In the genomic region with DNA sequence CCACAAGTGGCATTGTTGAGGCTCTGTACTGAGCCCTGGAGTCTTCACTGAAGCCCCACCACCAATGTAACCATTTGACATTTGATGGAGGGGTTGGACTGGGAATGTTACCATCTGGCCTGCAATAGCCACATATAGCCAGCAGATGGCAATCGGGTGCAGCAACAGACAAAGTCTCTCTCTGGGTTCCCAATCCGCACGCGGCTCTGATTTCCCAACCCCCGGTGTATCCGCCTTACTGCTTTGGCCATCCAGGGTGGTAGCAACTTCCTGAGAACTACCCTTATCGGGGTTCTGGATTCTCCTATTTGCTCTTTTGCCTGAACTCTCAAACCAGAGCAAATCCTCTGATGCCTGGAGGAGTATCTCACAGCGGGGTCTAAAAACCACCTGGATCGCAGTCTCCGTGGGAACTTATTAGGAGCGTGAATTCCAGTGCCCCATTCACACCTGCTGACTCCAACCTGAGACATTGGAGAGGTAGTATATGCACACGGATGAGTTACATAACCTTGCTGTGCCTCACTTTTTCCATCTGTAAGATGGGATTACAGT, we compare ENCODE assay signal across 8 cellular contexts. TPM values are rescaled to one million over a fixed set of nuclear protein-coding genes. Genes with fewer than 3 reads are reported as not detected.
A peak's percentile ranks its signal among the peaks of the same experiment; 100 is the strongest.
DNase-seq lines count a peak whose midpoint lies in the region; ATAC-seq and TF ChIP-seq lines count a peak whose summit lies in the region.

No MANE protein-coding gene starts in this region.

- peaks cover 8% of the 10 kb centered on the region for H3K27me3 Mint-ChIP-seq in activated CD4-positive, alpha-beta memory T cell treated with anti-CD3 and anti-CD28 coated beads for 36 hours

- H3K36me3 ChIP-seq in BE2C (no peaks in the 10 kb centered on the region), HEK293 (ENCODE audit: control insufficient read depth in 2 of 2, insufficient read depth in 1 of 2, low read length in 2 of 2) (no peaks in the 10 kb centered on the region)

- H3K4me1 ChIP-seq in BE2C (no peaks in the 10 kb centered on the region), HEK293 (ENCODE audit: control insufficient read depth, insufficient read depth, low read length) (no peaks in the 10 kb centered on the region)

- no peak overlapping the region for H3K4me3 ChIP-seq in BE2C (ENCODE audit: low read depth, low read length)
- no peak overlapping the region for H3K4me3 ChIP-seq in HEK293 (ENCODE audit: low read depth, low read length)

- H3K36me3 Mint-ChIP-seq in activated CD4-positive, alpha-beta memory T cell treated with anti-CD3 and anti-CD28 coated beads for 36 hours = no peaks in the 10 kb centered on the region

- H3K27ac ChIP-seq in HEK293 (ENCODE audit: extremely low read depth, low read depth, low read length) = no peak overlapping the region

- POLR2A ChIA-PET in HEK293 (lab: Yijun Ruan, JAX) = no interaction called here
- POLR2A ChIA-PET in activated CD4-positive, alpha-beta memory T cell treated with anti-CD3 and anti-CD28 coated beads for 36 hours (lab: Charles Lee) = no interaction called here

- DNase-seq in BE2C = peak; percentile 79
- DNase-seq in NCI-H526 treated with DMSO at 0.1 percent for 48 hours (lab: John Stamatoyannopoulos, UW) = peak; percentile 44
- DNase-seq in activated CD4-positive, alpha-beta memory T cell treated with anti-CD3 and anti-CD28 coated beads for 36 hours = peak; percentile 77
- peak; percentile 48 for DNase-seq in effector CD4-positive, alpha-beta T cell
- DNase-seq in medulla oblongata (ENCODE audit: extremely low spot score) = peak; percentile 83
- DNase-seq in stimulated activated CD8-positive, alpha-beta memory T cell treated with anti-CD3 and anti-CD28 coated beads, Interleukin-15, amount 100 ng/mL, for 1 hour (ENCODE audit: low read depth) = peak; percentile 54

- H3K9me3 Mint-ChIP-seq in activated CD4-positive, alpha-beta memory T cell treated with anti-CD3 and anti-CD28 coated beads for 36 hours = no peaks in the 10 kb centered on the region

- no peak for ATAC-seq in HG03571 (IDR thresholded peaks at IDR 0.05; ENCODE audit: unreplicated experiment)

- TF ChIP-seq CTCF in BE2C (IDR thresholded peaks at IDR 0.05; ENCODE audit: low read depth, low read length) (peak; percentile 98), HEK293 (tag by site-specific recombination; IDR thresholded peaks at IDR 0.05) (peak; percentile 74)

- intact Hi-C loops in activated CD4-positive, alpha-beta memory T cell treated with anti-CD3 and anti-CD28 coated beads for 36 hours (cut with micrococcal nuclease) = loop anchor here (1.0 to 2.0 kb wide), 2 partner anchors 130 to 250 kb away; a partner anchor contains a TSS

- H3K27ac Mint-ChIP-seq in activated CD4-positive, alpha-beta memory T cell treated with anti-CD3 and anti-CD28 coated beads for 36 hours = peak overlapping the region; percentile 43

- H3K4me3 Mint-ChIP-seq in activated CD4-positive, alpha-beta memory T cell treated with anti-CD3 and anti-CD28 coated beads for 36 hours = no peak overlapping the region

- H3K4me1 Mint-ChIP-seq in activated CD4-positive, alpha-beta memory T cell treated with anti-CD3 and anti-CD28 coated beads for 36 hours (ENCODE audit: low read depth) = no peaks in the 10 kb centered on the region

- CTCF ChIA-PET in HEK293 (lab: Yijun Ruan, JAX) = interaction anchor here (0.7 to 5.4 kb wide), 4 partner anchors 116 to 1926 kb away, joined by 5 to 29 read pairs (median 12); no protein-coding TSS in a partner anchor
- CTCF ChIA-PET in activated CD4-positive, alpha-beta memory T cell treated with anti-CD3 and anti-CD28 coated beads for 36 hours (lab: Charles Lee) = interaction anchor here (1.5 to 3.1 kb wide), 2 partner anchors 16 to 128 kb away, joined by 5 to 7 read pairs; no protein-coding TSS in a partner anchor

- H3K27me3 ChIP-seq in BE2C = peaks cover 15% of the 10 kb centered on the region

- H3K9me3 ChIP-seq in BE2C = no peaks in the 10 kb centered on the region
- H3K9me3 ChIP-seq in HEK293 (ENCODE audit: control insufficient read depth, insufficient read depth, low read depth, low read length) = no peaks in the 10 kb centered on the region

TF ChIP-seq in HEK293, 187 proteins besides CTCF, POLR2A, EP300 and RAD21:
- TF ChIP-seq ZFP3 (tag by site-specific recombination; IDR thresholded peaks at IDR 0.05; ENCODE audit: low read depth) (no peak), ZNF529 (tag by site-specific recombination; IDR thresholded peaks at IDR 0.05; ENCODE audit: insufficient replicate concordance) (no peak), ZNF677 (tag by site-specific recombination; IDR thresholded peaks at IDR 0.05) (peak; percentile 60; the same call in 1 of the 2 replicates), ZNF654 (tag by site-specific recombination; IDR thresholded peaks at IDR 0.05; ENCODE audit: low read depth) (peak; percentile 88), ZBTB17 (tag by site-specific recombination; IDR thresholded peaks at IDR 0.05) (peak; percentile 85), ZNF585B (tag by site-specific recombination; IDR thresholded peaks at IDR 0.05) (no peak), ZSCAN30 (tag by site-specific recombination; IDR thresholded peaks at IDR 0.05) (no peak)
- TF ChIP-seq, protein P1, sequence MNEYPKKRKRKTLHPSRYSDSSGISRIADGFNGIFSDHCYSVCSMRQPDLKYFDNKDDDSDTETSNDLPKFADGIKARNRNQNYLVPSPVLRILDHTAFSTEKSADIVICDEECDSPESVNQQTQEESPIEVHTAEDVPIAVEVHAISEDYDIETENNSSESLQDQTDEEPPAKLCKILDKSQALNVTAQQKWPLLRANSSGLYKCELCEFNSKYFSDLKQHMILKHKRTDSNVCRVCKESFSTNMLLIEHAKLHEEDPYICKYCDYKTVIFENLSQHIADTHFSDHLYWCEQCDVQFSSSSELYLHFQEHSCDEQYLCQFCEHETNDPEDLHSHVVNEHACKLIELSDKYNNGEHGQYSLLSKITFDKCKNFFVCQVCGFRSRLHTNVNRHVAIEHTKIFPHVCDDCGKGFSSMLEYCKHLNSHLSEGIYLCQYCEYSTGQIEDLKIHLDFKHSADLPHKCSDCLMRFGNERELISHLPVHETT (tag by site-specific recombination; IDR thresholded peaks at IDR 0.05) = no peak
- TF ChIP-seq, protein P2, sequence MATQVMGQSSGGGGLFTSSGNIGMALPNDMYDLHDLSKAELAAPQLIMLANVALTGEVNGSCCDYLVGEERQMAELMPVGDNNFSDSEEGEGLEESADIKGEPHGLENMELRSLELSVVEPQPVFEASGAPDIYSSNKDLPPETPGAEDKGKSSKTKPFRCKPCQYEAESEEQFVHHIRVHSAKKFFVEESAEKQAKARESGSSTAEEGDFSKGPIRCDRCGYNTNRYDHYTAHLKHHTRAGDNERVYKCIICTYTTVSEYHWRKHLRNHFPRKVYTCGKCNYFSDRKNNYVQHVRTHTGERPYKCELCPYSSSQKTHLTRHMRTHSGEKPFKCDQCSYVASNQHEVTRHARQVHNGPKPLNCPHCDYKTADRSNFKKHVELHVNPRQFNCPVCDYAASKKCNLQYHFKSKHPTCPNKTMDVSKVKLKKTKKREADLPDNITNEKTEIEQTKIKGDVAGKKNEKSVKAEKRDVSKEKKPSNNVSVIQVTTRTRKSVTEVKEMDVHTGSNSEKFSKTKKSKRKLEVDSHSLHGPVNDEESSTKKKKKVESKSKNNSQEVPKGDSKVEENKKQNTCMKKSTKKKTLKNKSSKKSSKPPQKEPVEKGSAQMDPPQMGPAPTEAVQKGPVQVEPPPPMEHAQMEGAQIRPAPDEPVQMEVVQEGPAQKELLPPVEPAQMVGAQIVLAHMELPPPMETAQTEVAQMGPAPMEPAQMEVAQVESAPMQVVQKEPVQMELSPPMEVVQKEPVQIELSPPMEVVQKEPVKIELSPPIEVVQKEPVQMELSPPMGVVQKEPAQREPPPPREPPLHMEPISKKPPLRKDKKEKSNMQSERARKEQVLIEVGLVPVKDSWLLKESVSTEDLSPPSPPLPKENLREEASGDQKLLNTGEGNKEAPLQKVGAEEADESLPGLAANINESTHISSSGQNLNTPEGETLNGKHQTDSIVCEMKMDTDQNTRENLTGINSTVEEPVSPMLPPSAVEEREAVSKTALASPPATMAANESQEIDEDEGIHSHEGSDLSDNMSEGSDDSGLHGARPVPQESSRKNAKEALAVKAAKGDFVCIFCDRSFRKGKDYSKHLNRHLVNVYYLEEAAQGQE (tag by site-specific recombination; IDR thresholded peaks at IDR 0.05) = no peak
TF ChIP-seq in HEK293: peak in this region for 3.

RNA-seq across cellular contexts. Expression of a gene that starts 14.2 kb away (rescaled TPM):
- polyA plus RNA-seq in BE2C (2012; ENCODE audit: insufficient read depth, insufficient read length, low read depth) = not detected
- not detected for total RNA-seq in activated CD4-positive, alpha-beta memory T cell treated with anti-CD3 and anti-CD28 coated beads for 36 hours

RNA-seq across cellular contexts. Expression of a gene that starts 59.7 kb away (rescaled TPM):
- 59.7 TPM for polyA plus RNA-seq in BE2C (2012; ENCODE audit: insufficient read depth, insufficient read length, low read depth)
- total RNA-seq in activated CD4-positive, alpha-beta memory T cell treated with anti-CD3 and anti-CD28 coated beads for 36 hours = 10 to 100 TPM; 42.7 to 47.7 TPM
